Comparison of ENCODE assay signal across 11 cellular contexts in genomic region chr11:102603091-102603490, GRCh38. TPM values are rescaled to one million over a fixed set of nuclear protein-coding genes. Genes with fewer than 3 reads are reported as not detected.
DNase-seq lines count a peak whose midpoint lies in the region; ATAC-seq and TF ChIP-seq lines count a peak whose summit lies in the region.
"Had no signal": no experiment of that assay in that cellular context is flagged by ENCODE, and none has a peak within 500 bp of the region (broad histone marks: within the 10 kb centered on the region; RNA-seq: fewer than 3 reads in every experiment).

No MANE protein-coding gene starts in this region.

- in situ Hi-C loops in GM23248 (cut with MboI) (no loop called here), brain microvascular endothelial cell (cut with HindIII; ENCODE audit: low pct_ligation_motif_present, low sequenced_read_pairs) (no loop called here)

- no peaks in the 10 kb centered on the region for H3K36me3 Mint-ChIP-seq in activated CD8-positive, alpha-beta T cell treated with anti-CD3 and anti-CD28 coated beads, Interleukin-2, amount 10 ng/mL, durations not matched to agents 7 days and 5 days (ENCODE audit: low read depth)

- no peak for TF ChIP-seq POLR2A in sigmoid colon (IDR thresholded peaks at IDR 0.05)

- no peaks in the 10 kb centered on the region for H3K9me3 ChIP-seq in GM23248 (ENCODE audit: low read depth)
- H3K9me3 ChIP-seq in sigmoid colon, result no peaks in the 10 kb centered on the region

- 60 to 64% methylated on average over 5 of the region's 5 CpGs for WGBS in GM23248 (ENCODE audit: low coverage in 1 of 2, low lambda C conversion rate in 2 of 2, missing lambda C conversion rate in 2 of 2), 2 experiments
- 28 to 66% methylated on average over 5 of the region's 5 CpGs for WGBS in sigmoid colon, 2 donors

- TF ChIP-seq EP300 in sigmoid colon (IDR thresholded peaks at IDR 0.05), result no peak

- H3K4me1 ChIP-seq in GM23248 (ENCODE audit: insufficient read depth) (peaks cover 22% of the 10 kb centered on the region), sigmoid colon (peaks cover 0 to 19% (median 13%) of the 10 kb centered on the region in 4 donors)

- H3K9me2 ChIP-seq in GM23248 (ENCODE audit: insufficient read depth), result no peaks in the 10 kb centered on the region

- H3K4me1 Mint-ChIP-seq in activated CD8-positive, alpha-beta T cell treated with anti-CD3 and anti-CD28 coated beads, Interleukin-2, amount 10 ng/mL, durations not matched to agents 7 days and 5 days (ENCODE audit: low read depth), result peaks cover 15% of the 10 kb centered on the region

- no peaks in the 10 kb centered on the region for H3K36me3 ChIP-seq in GM23248 (ENCODE audit: low read depth)
- no peaks in the 10 kb centered on the region for H3K36me3 ChIP-seq in brain microvascular endothelial cell (replicated peaks)
- no peaks in the 10 kb centered on the region for H3K36me3 ChIP-seq in sigmoid colon

- H3K27me3 Mint-ChIP-seq in activated CD8-positive, alpha-beta T cell treated with anti-CD3 and anti-CD28 coated beads, Interleukin-2, amount 10 ng/mL, durations not matched to agents 7 days and 5 days (ENCODE audit: low read depth), result peaks cover 5% of the 10 kb centered on the region

- no peaks in the 10 kb centered on the region for H3K9me3 Mint-ChIP-seq in activated CD8-positive, alpha-beta T cell treated with anti-CD3 and anti-CD28 coated beads, Interleukin-2, amount 10 ng/mL, durations not matched to agents 7 days and 5 days (ENCODE audit: insufficient read depth)

- no peak overlapping the region for H3K27ac Mint-ChIP-seq in activated CD8-positive, alpha-beta T cell treated with anti-CD3 and anti-CD28 coated beads, Interleukin-2, amount 10 ng/mL, durations not matched to agents 7 days and 5 days

- H3K4me3 ChIP-seq in GM23248 (no peak overlapping the region), brain microvascular endothelial cell (ENCODE audit: low read depth, low read length) (no peak overlapping the region), sigmoid colon (no peak overlapping the region)

- H4K20me1 ChIP-seq in GM23248 (ENCODE audit: insufficient read depth), result no peaks in the 10 kb centered on the region

- H3K79me2 ChIP-seq in GM23248 (ENCODE audit: insufficient read depth), result no peaks in the 10 kb centered on the region

- POLR2A ChIA-PET in activated CD8-positive, alpha-beta T cell treated with anti-CD3 and anti-CD28 coated beads, Interleukin-2, amount 10 ng/mL, durations not matched to agents 7 days and 5 days (lab: Charles Lee), result no interaction called here

- peaks cover 28% of the 10 kb centered on the region for H3F3A ChIP-seq in GM23248 (ENCODE audit: insufficient read depth)

- H3K27me3 ChIP-seq in GM23248 (replicated peaks; ENCODE audit: insufficient read depth) (no peaks in the 10 kb centered on the region), brain microvascular endothelial cell (replicated peaks) (no peaks in the 10 kb centered on the region), sigmoid colon (no peaks in the 10 kb centered on the region)

- no peak overlapping the region for H3K9ac ChIP-seq in GM23248

- ATAC-seq in esophagus mucosa (no peak), HG02840 (IDR thresholded peaks at IDR 0.05; ENCODE audit: low FRiP score, unreplicated experiment) (no peak), HG03139 (IDR thresholded peaks at IDR 0.05; ENCODE audit: unreplicated experiment) (no peak)
- ATAC-seq in activated CD8-positive, alpha-beta T cell treated with anti-CD3 and anti-CD28 coated beads, Interleukin-2, amount 10 ng/mL, durations not matched to agents 7 days and 5 days, result no peak

- H3K27ac ChIP-seq in GM23248 (no peak overlapping the region), brain microvascular endothelial cell (peak overlapping the region; percentile 79), sigmoid colon (peak overlapping the region; percentile 45 to 65 (median 58))

- H2AFZ ChIP-seq in GM23248, result no peak overlapping the region

- CTCF ChIA-PET in activated CD8-positive, alpha-beta T cell treated with anti-CD3 and anti-CD28 coated beads, Interleukin-2, amount 10 ng/mL, durations not matched to agents 7 days and 5 days (lab: Charles Lee), result interaction anchor here (1.4 to 3.5 kb wide), 5 partner anchors 10 to 261 kb away, joined by 4 to 46 read pairs (median 5); no protein-coding TSS in a partner anchor

- no peak overlapping the region for H3K4me3 Mint-ChIP-seq in activated CD8-positive, alpha-beta T cell treated with anti-CD3 and anti-CD28 coated beads, Interleukin-2, amount 10 ng/mL, durations not matched to agents 7 days and 5 days

- intact Hi-C loops in sigmoid colon (cut with DNase I), result no loop called here

- DNase-seq in GM23248 (peak; percentile 49), brain microvascular endothelial cell (peak; percentile 76), hypothalamus (lab: John Stamatoyannopoulos, UW) (peak in 36 of 51 donors; percentile 5 to 86 (median 59)), sigmoid colon (no peak)
- DNase-seq in activated CD8-positive, alpha-beta T cell treated with anti-CD3 and anti-CD28 coated beads, Interleukin-2, amount 10 ng/mL, durations not matched to agents 7 days and 5 days, result no peak
- DNase-seq: activated CD4-positive, alpha-beta T cell treated with anti-CD3 and anti-CD28 coated beads for 1 hour; kidney had no signal

- no peak overlapping the region for H3K4me2 ChIP-seq in GM23248 (ENCODE audit: unreplicated experiment)

- TF ChIP-seq CTCF in brain microvascular endothelial cell (IDR thresholded peaks at IDR 0.05; ENCODE audit: low read depth, low read length, missing control alignments) (no peak), sigmoid colon (IDR thresholded peaks at IDR 0.05) (no peak)

RNA-seq across cellular contexts. Expression of gene MMP20, which starts 22.0 kb away (rescaled TPM):
- not detected in 2 replicates for total RNA-seq in GM23248 (2014; rRNA removed; shearing (Covaris generic))
- not detected in 2 replicates for polyA plus RNA-seq in GM23248 (2016; fragmentation: Nextera tagmentation; extraction: Ambion mirVana)
- not detected for total RNA-seq in sigmoid colon
- polyA plus RNA-seq in sigmoid colon, result not detected
- not detected for total RNA-seq in esophagus mucosa
- not detected for total RNA-seq in activated CD8-positive, alpha-beta T cell treated with anti-CD3 and anti-CD28 coated beads, Interleukin-2, amount 10 ng/mL, durations not matched to agents 7 days and 5 days
- total RNA-seq: HT-29, kidney had no signal

Comparison
In these comparisons a context has a peak if more than half of its experiments do, and no peak if none do; other contexts are left out.
1. DNase-seq: peak in GM23248 (single experiment), brain microvascular endothelial cell (single experiment) and hypothalamus (36 of 51); none in sigmoid colon (single experiment) and activated CD8-positive, alpha-beta T cell treated with anti-CD3 and anti-CD28 coated beads, Interleukin-2, amount 10 ng/mL, durations not matched to agents 7 days and 5 days (single experiment).